Comparison of ENCODE assay signal across 26 cellular contexts in genomic region chr2:197990356-197990755, GRCh38.
"Had no signal": no experiment of that assay in that cellular context is flagged by ENCODE, and none has a peak within 500 bp of the region (broad histone marks: within the 10 kb centered on the region; RNA-seq: fewer than 3 reads in every experiment).

No MANE protein-coding gene starts in this region.

- H3K9me3 ChIP-seq: esophagus muscularis mucosa, gastroesophageal sphincter, lower lobe of right lung, mucosa of descending colon had no signal

- H3K4me1 ChIP-seq: foreskin keratinocyte, lower lobe of right lung had no signal

- DNase-seq: dermis blood vessel endothelial cell; dorsolateral prefrontal cortex; effector CD4-positive, alpha-beta T cell; effector memory CD4-positive, alpha-beta T cell; foreskin keratinocyte; heart left ventricle; hypothalamus; immature natural killer cell; islet precursor cell; kidney; kidney glomerular epithelial cell; left colon; left ventricle myocardium superior; lower lobe of right lung; mesenchymal stem cell; mucosa of descending colon; naive B cell; naive thymus-derived CD8-positive, alpha-beta T cell had no signal

- FAIRE-seq: endothelial cell of umbilical vein, frontal cortex, kidney had no signal

- H3K36me3 ChIP-seq: esophagus muscularis mucosa, gastroesophageal sphincter, heart left ventricle, lower lobe of right lung had no signal

- H3K4me3 ChIP-seq: coronary artery, dorsolateral prefrontal cortex, esophagus muscularis mucosa, gastroesophageal sphincter, heart left ventricle, hepatocyte, lower lobe of right lung, mucosa of descending colon had no signal

- H3K27ac Mint-ChIP-seq: immature natural killer cell; mesothelial cell of epicardium; naive B cell; naive thymus-derived CD8-positive, alpha-beta T cell had no signal

- H3K4me2 ChIP-seq: hepatocyte had no signal

- H3K36me3 Mint-ChIP-seq: immature natural killer cell, mesothelial cell of epicardium, naive B cell had no signal

- H3K4me3 Mint-ChIP-seq: immature natural killer cell; mesothelial cell of epicardium; naive thymus-derived CD8-positive, alpha-beta T cell had no signal

- H3K27ac ChIP-seq: coronary artery, dorsolateral prefrontal cortex, esophagus muscularis mucosa, foreskin keratinocyte, gastroesophageal sphincter, heart left ventricle, hepatocyte, lower lobe of right lung had no signal

- H3K27me3 Mint-ChIP-seq: naive thymus-derived CD8-positive, alpha-beta T cell had no signal

- H3K4me1 Mint-ChIP-seq: immature natural killer cell, naive B cell had no signal

- H2AFZ ChIP-seq: hepatocyte had no signal

- H3K79me2 ChIP-seq: hepatocyte had no signal

- H3K27me3 ChIP-seq: dorsolateral prefrontal cortex, esophagus muscularis mucosa, foreskin keratinocyte, gastroesophageal sphincter, heart left ventricle, hepatocyte had no signal

- ATAC-seq: foreskin keratinocyte; gastroesophageal sphincter; heart left ventricle; left colon; left lobe of liver; left ventricle myocardium superior; lower lobe of right lung; mucosa of descending colon; naive thymus-derived CD8-positive, alpha-beta T cell had no signal
